Comparison of ENCODE assay signal across 25 cellular contexts in genomic region chr4:10974371-10974770, GRCh38.
DNase-seq lines count a peak whose midpoint lies in the region; ATAC-seq, FAIRE-seq and TF ChIP-seq lines count a peak whose summit lies in the region.
"Had no signal": no experiment of that assay in that cellular context is flagged by ENCODE, and none has a peak within 500 bp of the region (broad histone marks: within the 10 kb centered on the region; RNA-seq: fewer than 3 reads in every experiment).

No MANE protein-coding gene starts in this region.

- H4K8ac ChIP-seq in mesenchymal stem cell (ENCODE audit: low read length), result no peak overlapping the region

- WGBS in mesenchymal stem cell, result 86% methylated on average over 8 of the region's 9 CpGs

- H2BK15ac ChIP-seq in mesenchymal stem cell (ENCODE audit: low read depth, poor library complexity, severe bottlenecking), result no peak overlapping the region

- H3K79me1 ChIP-seq in mesenchymal stem cell (replicated peaks; ENCODE audit: low read length, poor library complexity, severe bottlenecking), result no peaks in the 10 kb centered on the region

- ATAC-seq in natural killer cell treated with Interleukin-12 subunit alpha and Interleukin-12 subunit beta and Interleukin-15 and Interleukin-18, amount 100 ng/mL, for 72 hours, result peak; percentile 34 to 36
- ATAC-seq in natural killer cell, result no peak

- no peak for TF ChIP-seq CTCF in natural killer cell (IDR thresholded peaks at IDR 0.05)
- no peak for TF ChIP-seq CTCF in bronchial epithelial cell (IDR thresholded peaks at IDR 0.05; ENCODE audit: insufficient read depth, low read length, severe bottlenecking)

- H3K36me3 Mint-ChIP-seq in natural killer cell treated with Interleukin-12 subunit alpha and Interleukin-12 subunit beta and Interleukin-15 and Interleukin-18, amount 100 ng/mL, for 72 hours, result no peaks in the 10 kb centered on the region
- no peaks in the 10 kb centered on the region for H3K36me3 Mint-ChIP-seq in natural killer cell

- no peak overlapping the region for H3K4me2 ChIP-seq in mesenchymal stem cell (ENCODE audit: low read length, poor library complexity, severe bottlenecking)
- H3K4me2 ChIP-seq in Karpas-422 (ENCODE audit: low read depth, low read length, poor library complexity, severe bottlenecking), result no peak overlapping the region

- no peak overlapping the region for H4K91ac ChIP-seq in mesenchymal stem cell (ENCODE audit: low read length)

- H2AFZ ChIP-seq in mesenchymal stem cell (ENCODE audit: low read depth, low read length) (no peak overlapping the region), Karpas-422 (ENCODE audit: low read length) (no peak overlapping the region)
- H2AFZ ChIP-seq: GM23248 had no signal

- H3K4ac ChIP-seq in mesenchymal stem cell (ENCODE audit: low read depth in 1 of 2, low read length in 2 of 2), result no peak overlapping the region

- intact Hi-C loops in natural killer cell (cut with micrococcal nuclease), result no loop called here

- H3K27me3 ChIP-seq in bronchial epithelial cell (ENCODE audit: control insufficient read depth, insufficient read depth, low read length) (no peaks in the 10 kb centered on the region), mesenchymal stem cell (ENCODE audit: control insufficient read depth in 1 of 2, insufficient read depth in 1 of 2, low read length in 2 of 2) (no peaks in the 10 kb centered on the region), Karpas-422 (ENCODE audit: low read length) (no peaks in the 10 kb centered on the region)
- H3K27me3 ChIP-seq: SJSA1 had no signal

- H3K9me3 ChIP-seq in mesenchymal stem cell (ENCODE audit: control insufficient read depth, low read length), result peaks cover 8% of the 10 kb centered on the region
- peaks cover 10% of the 10 kb centered on the region; the same call in 1 of the 2 replicates for H3K9me3 ChIP-seq in Karpas-422 (ENCODE audit: low read length)
- H3K9me3 ChIP-seq: SJSA1 had no signal

- no peak overlapping the region for H3K9ac ChIP-seq in mesenchymal stem cell (ENCODE audit: low read length)
- no peak overlapping the region for H3K9ac ChIP-seq in Karpas-422 (ENCODE audit: low read length)
- H3K9ac ChIP-seq: GM23248 had no signal

- H3K4me3 ChIP-seq in bronchial epithelial cell (ENCODE audit: low read depth, low read length) (no peak overlapping the region), mesenchymal stem cell (ENCODE audit: insufficient read depth in 1 of 2, low read depth in 1 of 2, low read length in 2 of 2) (no peak overlapping the region), Karpas-422 (ENCODE audit: low read length) (no peak overlapping the region)
- H3K4me3 ChIP-seq: GM23248, SJSA1 had no signal

- no peaks in the 10 kb centered on the region for H3K36me3 ChIP-seq in bronchial epithelial cell (ENCODE audit: control insufficient read depth, insufficient read depth, low read length)
- no peaks in the 10 kb centered on the region for H3K36me3 ChIP-seq in mesenchymal stem cell (ENCODE audit: control insufficient read depth in 1 of 2, insufficient read depth in 2 of 2, low read depth in 1 of 2, low read length in 2 of 2)
- H3K36me3 ChIP-seq in Karpas-422 (ENCODE audit: insufficient read depth, low read length), result no peaks in the 10 kb centered on the region
- H3K36me3 ChIP-seq: SJSA1 had no signal

- no peak for FAIRE-seq in bronchial epithelial cell (lab: Jason Lieb, UNC)
- FAIRE-seq: D721Med, HTR-8/SVneo, RCC 7860 had no signal

- no peak for DNase-seq in natural killer cell treated with Interleukin-12 subunit alpha and Interleukin-12 subunit beta and Interleukin-15 and Interleukin-18, amount 100 ng/mL, for 72 hours (ENCODE audit: low spot score)
- DNase-seq in natural killer cell (no peak), bronchial epithelial cell (ENCODE audit: low read depth) (peak; percentile 61), mesenchymal stem cell (peak; percentile 26), NAMALWA (ENCODE audit: low spot score) (no peak), Karpas-422 (no peak), mucosa of gallbladder (ENCODE audit: low spot score) (no peak)
- DNase-seq in activated effector memory CD4-positive, alpha-beta T cell treated with Interleukin-2 at 50 U/mL for 16 hours, result no peak
- DNase-seq: AML-193, DMS79, GM23248, HCEC 1CT, KG1, NCI-H1417, NCI-H1694 treated with DMSO at 0.1 percent for 48 hours, NCI-H2081 treated with DMSO at 0.1 percent for 48 hours, NCI-H2171 treated with DMSO at 0.1 percent for 48 hours, NCI-H524 treated with DMSO at 0.1 percent for 48 hours, NCI-H82, OCI-M1 had no signal

- no peaks in the 10 kb centered on the region for H3K4me1 Mint-ChIP-seq in natural killer cell treated with Interleukin-12 subunit alpha and Interleukin-12 subunit beta and Interleukin-15 and Interleukin-18, amount 100 ng/mL, for 72 hours (ENCODE audit: low read depth in 2 of 2)
- no peaks in the 10 kb centered on the region for H3K4me1 Mint-ChIP-seq in natural killer cell

- H3K4me1 ChIP-seq in mesenchymal stem cell (ENCODE audit: control insufficient read depth, insufficient read depth, low read depth, low read length) (no peaks in the 10 kb centered on the region), Karpas-422 (ENCODE audit: low read length) (no peaks in the 10 kb centered on the region)
- H3K4me1 ChIP-seq: SJSA1 had no signal

- H3K14ac ChIP-seq in mesenchymal stem cell (ENCODE audit: low read length in 2 of 2), result no peak overlapping the region

- no peak overlapping the region for H3K18ac ChIP-seq in mesenchymal stem cell (ENCODE audit: low read depth in 1 of 2, low read length in 2 of 2)

- no peaks in the 10 kb centered on the region for H3K9me2 ChIP-seq in Karpas-422 (replicated peaks; ENCODE audit: insufficient read depth, low read length)

- no peaks in the 10 kb centered on the region for H4K20me1 ChIP-seq in Karpas-422 (ENCODE audit: insufficient read depth, low read depth, low read length)

- H3K27ac Mint-ChIP-seq in natural killer cell treated with Interleukin-12 subunit alpha and Interleukin-12 subunit beta and Interleukin-15 and Interleukin-18, amount 100 ng/mL, for 72 hours, result no peak overlapping the region
- no peak overlapping the region for H3K27ac Mint-ChIP-seq in natural killer cell

- H3K27ac ChIP-seq in mesenchymal stem cell (ENCODE audit: low read length, poor library complexity, severe bottlenecking) (no peak overlapping the region), Karpas-422 (ENCODE audit: low read length) (no peak overlapping the region)
- H3K27ac ChIP-seq: C4-2B, GM23248, SJSA1 had no signal

- no peak overlapping the region for H2BK5ac ChIP-seq in mesenchymal stem cell (ENCODE audit: low read depth, low read length, poor library complexity, severe bottlenecking)

- no peak overlapping the region for H3K23ac ChIP-seq in mesenchymal stem cell (ENCODE audit: low read length in 2 of 2)

- H3K9me3 Mint-ChIP-seq in natural killer cell treated with Interleukin-12 subunit alpha and Interleukin-12 subunit beta and Interleukin-15 and Interleukin-18, amount 100 ng/mL, for 72 hours, result no peaks in the 10 kb centered on the region
- H3K9me3 Mint-ChIP-seq in natural killer cell, result no peaks in the 10 kb centered on the region

- no peak overlapping the region for H2AK5ac ChIP-seq in mesenchymal stem cell (ENCODE audit: low read length, severe bottlenecking)

- no peak overlapping the region for H3K4me3 Mint-ChIP-seq in natural killer cell treated with Interleukin-12 subunit alpha and Interleukin-12 subunit beta and Interleukin-15 and Interleukin-18, amount 100 ng/mL, for 72 hours
- no peak overlapping the region for H3K4me3 Mint-ChIP-seq in natural killer cell

- H3K27me3 Mint-ChIP-seq in natural killer cell treated with Interleukin-12 subunit alpha and Interleukin-12 subunit beta and Interleukin-15 and Interleukin-18, amount 100 ng/mL, for 72 hours, result peaks cover 5% of the 10 kb centered on the region in 2 donors
- H3K27me3 Mint-ChIP-seq in natural killer cell (ENCODE audit: low read depth in 2 of 2), result peaks cover 0 to 3% of the 10 kb centered on the region in 2 donors

- H2BK120ac ChIP-seq in mesenchymal stem cell (ENCODE audit: low read depth, low read length), result no peak overlapping the region

- H3K79me2 ChIP-seq in Karpas-422 (ENCODE audit: low read length), result no peaks in the 10 kb centered on the region

- no peak overlapping the region for H2BK12ac ChIP-seq in mesenchymal stem cell (ENCODE audit: low read length in 2 of 2)

Comparison
In these comparisons a context has a peak if more than half of its experiments do, and no peak if none do; other contexts are left out.
1. ATAC-seq: peak in natural killer cell treated with Interleukin-12 subunit alpha and Interleukin-12 subunit beta and Interleukin-15 and Interleukin-18, amount 100 ng/mL, for 72 hours (2 of 2); none in natural killer cell (0 of 3).
2. DNase-seq: peak in bronchial epithelial cell (single experiment) and mesenchymal stem cell (single experiment); none in natural killer cell treated with Interleukin-12 subunit alpha and Interleukin-12 subunit beta and Interleukin-15 and Interleukin-18, amount 100 ng/mL, for 72 hours (single experiment), natural killer cell (single experiment), NAMALWA (single experiment), activated effector memory CD4-positive, alpha-beta T cell treated with Interleukin-2 at 50 U/mL for 16 hours (single experiment), Karpas-422 (single experiment) and mucosa of gallbladder (single experiment).